Comparison of ENCODE assay signal across 8 cellular contexts in genomic region chr1:222711319-222712252, GRCh38. TPM values are rescaled to one million over a fixed set of nuclear protein-coding genes. Genes with fewer than 3 reads are reported as not detected.
DNase-seq lines count a peak whose midpoint lies in the region; ATAC-seq and TF ChIP-seq lines count a peak whose summit lies in the region.

No MANE protein-coding gene starts in this region.

- POLR2A ChIA-PET in BJ (lab: Charles Lee) = no interaction called here
- POLR2A ChIA-PET in activated CD4-positive, alpha-beta memory T cell treated with anti-CD3 and anti-CD28 coated beads, Interleukin-2, amount 10 ng/mL, durations not matched to agents 7 days and 5 days (lab: Charles Lee) = interaction anchor here (0.7 to 5.0 kb wide), 17 partner anchors 8 to 122 kb away, joined by 3 to 79 read pairs (median 5); partner anchors contain the start of gene TAF1A

- H3K4me3 ChIP-seq in BJ (ENCODE audit: low read depth, low read length) (peak overlapping the region; percentile 83), duodenal mucosa (ENCODE audit: low read depth in 1 of 2, low read length in 2 of 2) (peak overlapping the region; percentile 89 to 90), lung (peak overlapping the region; percentile 85)

- H3K27ac Mint-ChIP-seq in activated CD4-positive, alpha-beta memory T cell treated with anti-CD3 and anti-CD28 coated beads, Interleukin-2, amount 10 ng/mL, durations not matched to agents 7 days and 5 days = peak overlapping the region; percentile 99

- no peak for DNase-seq in BJ (ENCODE audit: low read depth)
- peak; percentile 74 for DNase-seq in NCI-H748 (lab: John Stamatoyannopoulos, UW; ENCODE audit: unreplicated experiment)
- DNase-seq in activated CD4-positive, alpha-beta memory T cell treated with anti-CD3 and anti-CD28 coated beads, Interleukin-2, amount 10 ng/mL, durations not matched to agents 7 days and 5 days = peak; percentile 76
- peak; percentile 54 for DNase-seq in lung (ENCODE audit: low spot score)
- DNase-seq in stimulated activated CD8-positive, alpha-beta memory T cell treated with anti-CD3 and anti-CD28 coated beads, Interleukin-12 subunit alpha, Interleukin-12 subunit beta, amount 100 ng/mL, for 4 hours (ENCODE audit: low read depth) = peak; percentile 46

- H3K36me3 Mint-ChIP-seq in activated CD4-positive, alpha-beta memory T cell treated with anti-CD3 and anti-CD28 coated beads, Interleukin-2, amount 10 ng/mL, durations not matched to agents 7 days and 5 days (ENCODE audit: low read depth) = peaks cover 60% of the 10 kb centered on the region

- H3K9ac ChIP-seq in duodenal mucosa (ENCODE audit: low read depth in 1 of 2, low read length in 2 of 2) = peak overlapping the region; percentile 76 to 94

- H3K27ac ChIP-seq in duodenal mucosa (ENCODE audit: low read depth, low read length) (peak overlapping the region; percentile 86), lung (ENCODE audit: low read depth in 1 of 2, low read length in 1 of 2) (peak overlapping the region; percentile 94)

- H3K27me3 Mint-ChIP-seq in activated CD4-positive, alpha-beta memory T cell treated with anti-CD3 and anti-CD28 coated beads, Interleukin-2, amount 10 ng/mL, durations not matched to agents 7 days and 5 days = no peaks in the 10 kb centered on the region

- peaks cover 52% of the 10 kb centered on the region for H3K4me1 Mint-ChIP-seq in activated CD4-positive, alpha-beta memory T cell treated with anti-CD3 and anti-CD28 coated beads, Interleukin-2, amount 10 ng/mL, durations not matched to agents 7 days and 5 days

- TF ChIP-seq CTCF in BJ (IDR thresholded peaks at IDR 0.05; ENCODE audit: insufficient read depth, low read depth, low read length) (no peak), lung (IDR thresholded peaks at IDR 0.05; ENCODE audit: control extremely low read depth, extremely low read depth) (no peak)

- H3K27me3 ChIP-seq in BJ (ENCODE audit: control insufficient read depth, insufficient read depth, low read length) = no peaks in the 10 kb centered on the region
- H3K27me3 ChIP-seq in duodenal mucosa (ENCODE audit: control insufficient read depth in 1 of 2, insufficient read depth in 2 of 2, low read length in 2 of 2) = no peaks in the 10 kb centered on the region
- no peaks in the 10 kb centered on the region for H3K27me3 ChIP-seq in lung (ENCODE audit: control insufficient read depth, insufficient read depth)

- CTCF ChIA-PET in BJ (lab: Yijun Ruan, JAX) = interaction anchor here (0.6 to 1.6 kb wide), 2 partner anchors 200 to 246 kb away, joined by 3 to 5 read pairs; no protein-coding TSS in a partner anchor
- CTCF ChIA-PET in activated CD4-positive, alpha-beta memory T cell treated with anti-CD3 and anti-CD28 coated beads, Interleukin-2, amount 10 ng/mL, durations not matched to agents 7 days and 5 days (lab: Charles Lee) = interaction anchor here (1.2 to 1.9 kb wide), 5 partner anchors 17 to 970 kb away, joined by 4 to 5 read pairs (median 5); partner anchors contain the start of genes DUSP10 and TAF1A

- peak; percentile 25 for ATAC-seq in GM19043 (IDR thresholded peaks at IDR 0.05; ENCODE audit: low read depth, unreplicated experiment)
- ATAC-seq in HG03354 (IDR thresholded peaks at IDR 0.05; ENCODE audit: poor library complexity, severe bottlenecking, unreplicated experiment) = peak; percentile 50
- peak; percentile 17 for ATAC-seq in lung (ENCODE audit: insufficient read depth, low FRiP score)

- WGBS in lung, 2 donors = 0% methylated on average over 42 of the region's 42 CpGs

- no peaks in the 10 kb centered on the region for H3K9me3 Mint-ChIP-seq in activated CD4-positive, alpha-beta memory T cell treated with anti-CD3 and anti-CD28 coated beads, Interleukin-2, amount 10 ng/mL, durations not matched to agents 7 days and 5 days

- H3K36me3 ChIP-seq in BJ (ENCODE audit: control insufficient read depth, insufficient read depth, low read length) = 0 out of 2 replicates have a peak, but pooled peaks cover 3% of the 10 kb centered on the region
- peaks cover 3 to 8% of the 10 kb centered on the region in 2 donors for H3K36me3 ChIP-seq in duodenal mucosa (ENCODE audit: control insufficient read depth in 1 of 2, insufficient read depth in 2 of 2, low read length in 2 of 2)
- H3K36me3 ChIP-seq in lung (ENCODE audit: control insufficient read depth in 2 of 2, insufficient read depth in 2 of 2, low read length in 2 of 2) = peaks cover 0 to 7% of the 10 kb centered on the region in 2 donors

- H3K4me3 Mint-ChIP-seq in activated CD4-positive, alpha-beta memory T cell treated with anti-CD3 and anti-CD28 coated beads, Interleukin-2, amount 10 ng/mL, durations not matched to agents 7 days and 5 days = peak overlapping the region; percentile 99

- H3K4me1 ChIP-seq in duodenal mucosa (ENCODE audit: control insufficient read depth in 1 of 2, insufficient read depth in 2 of 2, low read length in 2 of 2) (peaks cover 7 to 11% of the 10 kb centered on the region in 2 donors), lung (ENCODE audit: control insufficient read depth in 2 of 2, insufficient read depth in 2 of 2, low read length in 2 of 2) (peaks cover 5 to 10% of the 10 kb centered on the region in 2 donors)

- H3K9me3 ChIP-seq in duodenal mucosa (ENCODE audit: control insufficient read depth in 1 of 2, low read length in 2 of 2) (no peaks in the 10 kb centered on the region), lung (ENCODE audit: control insufficient read depth in 2 of 2, insufficient read depth in 1 of 2, low read length in 1 of 2) (no peaks in the 10 kb centered on the region)

RNA-seq across cellular contexts. Expression of gene AIDA, which starts 0.7 kb away (rescaled TPM):
- polyA plus RNA-seq in BJ (2011; rRNA removed) (49.8 and 91.9 TPM in 2 replicates), lung (10 to 100 TPM; 35.1 to 59.8 TPM)
- polyA minus RNA-seq in BJ (2011; rRNA and poly(A)+ RNA removed) = 41.8 and 48.8 TPM in 2 replicates
- total RNA-seq in activated CD4-positive, alpha-beta memory T cell treated with anti-CD3 and anti-CD28 coated beads, Interleukin-2, amount 10 ng/mL, durations not matched to agents 7 days and 5 days = 10 to 100 TPM; 70.2 to 72.5 TPM
- total RNA-seq in lung = 10 to 100 TPM; 64.6 to 97.2 TPM

RNA-seq across cellular contexts. Expression of gene BROX, which starts 0.8 kb away (rescaled TPM):
- polyA plus RNA-seq in BJ (2011; rRNA removed) (2.6 and 6.4 TPM in 2 replicates), lung (10 to 100 TPM; 12.4 to 24.8 TPM)
- polyA minus RNA-seq in BJ (2011; rRNA and poly(A)+ RNA removed) = 4.7 and 11.2 TPM in 2 replicates
- 10 to 100 TPM; 56.7 to 61.3 TPM for total RNA-seq in activated CD4-positive, alpha-beta memory T cell treated with anti-CD3 and anti-CD28 coated beads, Interleukin-2, amount 10 ng/mL, durations not matched to agents 7 days and 5 days
- total RNA-seq in lung = 10 to 100 TPM; 37.5 to 93.8 TPM

RNA-seq across cellular contexts. Expression of gene FAM177B, which starts 25.4 kb away (rescaled TPM):
- polyA plus RNA-seq in BJ (2011; rRNA removed) (not detected in 2 replicates), lung (under 1 TPM; 0.10 to 0.27 TPM)
- not detected in 2 replicates for polyA minus RNA-seq in BJ (2011; rRNA and poly(A)+ RNA removed)
- not detected for total RNA-seq in activated CD4-positive, alpha-beta memory T cell treated with anti-CD3 and anti-CD28 coated beads, Interleukin-2, amount 10 ng/mL, durations not matched to agents 7 days and 5 days
- under 1 TPM in 1 of 2 donors, not detected in 1; 0.54 TPM for total RNA-seq in lung
